In genomic region chr2:13002536-13002935, GRCh38 we compare ENCODE assay signal across 15 cellular contexts.
"Had no signal": no experiment of that assay in that cellular context is flagged by ENCODE, and none has a peak within 500 bp of the region (broad histone marks: within the 10 kb centered on the region; RNA-seq: fewer than 3 reads in every experiment).

No MANE protein-coding gene starts in this region.

- ATAC-seq: esophagus mucosa; heart left ventricle; naive thymus-derived CD8-positive, alpha-beta T cell; right cardiac atrium had no signal

- H3K9me3 ChIP-seq: colonic mucosa, heart left ventricle, ovary had no signal

- H3K27ac ChIP-seq: colonic mucosa, dorsolateral prefrontal cortex, ovary had no signal

- H3K36me3 Mint-ChIP-seq: naive thymus-derived CD8-positive, alpha-beta T cell had no signal

- H3K27ac Mint-ChIP-seq: naive thymus-derived CD8-positive, alpha-beta T cell had no signal

- H3K4me3 Mint-ChIP-seq: naive thymus-derived CD8-positive, alpha-beta T cell; neural crest cell had no signal

- H3K9me3 Mint-ChIP-seq: naive thymus-derived CD8-positive, alpha-beta T cell; neural crest cell had no signal

- DNase-seq: colonic mucosa; dorsolateral prefrontal cortex; effector CD8-positive, alpha-beta T cell; heart left ventricle; kidney glomerular epithelial cell; mammary epithelial cell; naive thymus-derived CD8-positive, alpha-beta T cell; ovary; stimulated activated CD4-positive, alpha-beta T cell treated with anti-CD3 and anti-CD28 coated beads, Interleukin-2, amount 100 ng/mL, for 48 hours; stimulated activated naive CD4-positive, alpha-beta T cell treated with Interleukin-2 at 50 U/mL for 16 hours; trophoblast cell had no signal

- H3K4me3 ChIP-seq: colonic mucosa, dorsolateral prefrontal cortex, ovary, smooth muscle cell had no signal

- H3K27me3 ChIP-seq: colonic mucosa, heart left ventricle, ovary had no signal

- H3K36me3 ChIP-seq: colonic mucosa, heart left ventricle, ovary had no signal
